ENCODE assay signal across 26 cellular contexts in the genomic region with DNA sequence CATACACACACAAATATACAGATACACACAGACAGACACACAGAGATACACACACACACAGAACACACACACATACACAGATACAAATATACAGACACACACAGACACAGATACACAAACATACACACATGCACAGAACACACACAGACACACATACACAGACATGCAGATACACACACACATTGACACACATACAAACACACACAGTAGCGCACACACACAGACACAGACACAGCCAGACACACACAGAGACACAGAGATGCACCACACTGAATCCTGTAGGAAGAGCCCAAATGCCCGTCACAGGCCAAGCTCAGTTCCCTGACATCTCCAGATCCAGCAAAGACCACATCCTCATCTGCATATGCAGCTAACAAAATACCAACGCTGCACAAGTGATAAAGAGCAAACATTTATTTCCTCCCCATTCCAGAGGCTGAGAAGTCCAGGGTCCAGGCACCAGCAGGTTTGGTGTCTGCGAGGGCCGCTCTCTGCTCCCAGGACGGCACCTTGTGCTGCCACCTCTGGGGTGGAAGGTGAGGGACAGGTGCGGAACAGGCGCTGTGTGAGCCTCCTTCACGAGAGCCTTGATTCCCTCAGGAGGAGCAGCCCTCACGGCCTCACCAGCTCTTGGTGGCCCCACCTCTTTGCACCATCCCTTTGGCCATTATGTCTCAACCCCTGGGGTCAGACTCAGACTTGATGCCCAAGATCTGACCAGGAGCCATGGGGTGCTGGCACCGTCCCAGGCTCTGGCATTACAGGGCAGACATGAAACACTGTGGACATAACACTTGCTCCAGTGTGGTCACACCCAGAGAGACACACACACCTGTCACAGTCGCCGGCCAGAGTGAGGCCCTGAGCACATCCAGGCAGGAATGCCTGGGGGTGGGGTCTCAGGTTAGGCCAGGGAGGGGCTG.
DNase-seq lines count a peak whose midpoint lies in the region; ATAC-seq and TF ChIP-seq lines count a peak whose summit lies in the region.
"Had no signal": no experiment of that assay in that cellular context is flagged by ENCODE, and none has a peak within 500 bp of the region (broad histone marks: within the 10 kb centered on the region; RNA-seq: fewer than 3 reads in every experiment).

No MANE protein-coding gene starts in this region.

- no peaks in the 10 kb centered on the region for H3K27me3 ChIP-seq in esophagus (ENCODE audit: control insufficient read depth in 1 of 2, insufficient read depth in 2 of 2, low read length in 2 of 2)
- H3K27me3 ChIP-seq in aorta (ENCODE audit: control insufficient read depth in 1 of 2, insufficient read depth in 2 of 2, low read length in 1 of 2), result no peaks in the 10 kb centered on the region
- H3K27me3 ChIP-seq: pancreas, transverse colon had no signal

- H3K4me3 ChIP-seq in esophagus (ENCODE audit: low read depth in 1 of 2, low read length in 2 of 2), result no peak overlapping the region
- H3K4me3 ChIP-seq in aorta (ENCODE audit: low read length in 2 of 2), result no peak overlapping the region
- H3K4me3 ChIP-seq: A549, pancreas, transverse colon had no signal

- no peak overlapping the region for H3K27ac Mint-ChIP-seq in osteocyte (ENCODE audit: unreplicated experiment)
- H3K27ac Mint-ChIP-seq: activated naive CD8-positive, alpha-beta T cell treated with anti-CD3 and anti-CD28 coated beads, Interleukin-2, amount 10 ng/mL, durations not matched to agents 7 days and 5 days; CD8-positive, alpha-beta memory T cell; nephron; stimulated activated naive CD8-positive, alpha-beta T cell treated with anti-CD3 and anti-CD28 coated beads, Interleukin-15, amount 100 ng/mL, for 72 hours; T-helper 1 cell treated with Interleukin-12 subunit alpha and Interleukin-12 subunit beta and Interleukin-4 antibody, amounts not matched to agents 30 μg/mL and 1 μg/mL, for 36 hours had no signal

- TF ChIP-seq CTCF in osteocyte (IDR thresholded peaks at IDR 0.05), result no peak

- WGBS in esophagus, 2 donors, result 90% methylated on average over 13 of the region's 13 CpGs
- WGBS in aorta, 2 donors, result 96% methylated on average over 13 of the region's 13 CpGs

- DNase-seq in activated effector memory CD4-positive, alpha-beta T cell treated with anti-CD3 and anti-CD28 coated beads, Interleukin-2, amount 50 U/mL, for 16 hours, result peak; percentile 53
- no peak for DNase-seq in activated effector memory CD4-positive, alpha-beta T cell treated with Interleukin-2 at 50 U/mL for 16 hours
- DNase-seq in osteocyte (ENCODE audit: extremely low spot score, unreplicated experiment) (peak; percentile 79), aorta (peak; percentile 35 to 71), NCI-H2029 (lab: John Stamatoyannopoulos, UW) (no peak)
- DNase-seq: activated CD4-positive, alpha-beta T cell treated with anti-CD3 and anti-CD28 coated beads for 4 hours; activated naive CD8-positive, alpha-beta T cell treated with anti-CD3 and anti-CD28 coated beads, Interleukin-2, amount 10 ng/mL, durations not matched to agents 7 days and 5 days; CD8-positive, alpha-beta memory T cell; DMS79; GOT3; hypothalamus; MV-4-11; NCI-H146; NCI-H2171 treated with DMSO at 0.1 percent for 48 hours; NCI-H526; stimulated activated CD4-positive, alpha-beta T cell treated with anti-CD3 and anti-CD28 coated beads, Interleukin-15, amount 100 ng/mL, for 24 hours; stimulated activated naive CD8-positive, alpha-beta T cell treated with anti-CD3 and anti-CD28 coated beads, Interleukin-15, amount 100 ng/mL, for 72 hours; transverse colon had no signal

- no peaks in the 10 kb centered on the region for H3K4me1 Mint-ChIP-seq in osteocyte (ENCODE audit: unreplicated experiment)
- H3K4me1 Mint-ChIP-seq: nephron; stimulated activated naive CD8-positive, alpha-beta T cell treated with anti-CD3 and anti-CD28 coated beads, Interleukin-15, amount 100 ng/mL, for 72 hours had no signal

- H3K4me1 ChIP-seq in esophagus (ENCODE audit: control insufficient read depth in 2 of 2, insufficient read depth in 2 of 2, low read length in 1 of 2) (peaks cover 0 to 4% of the 10 kb centered on the region in 2 donors), aorta (ENCODE audit: control insufficient read depth in 1 of 2, insufficient read depth in 2 of 2, low read length in 2 of 2) (peaks cover 0 to 4% of the 10 kb centered on the region in 2 donors)
- H3K4me1 ChIP-seq: pancreas had no signal

- H3K27ac ChIP-seq in esophagus (ENCODE audit: low read depth in 2 of 2, low read length in 1 of 2), result peak overlapping the region; percentile 66 to 70
- H3K27ac ChIP-seq in aorta (ENCODE audit: low read depth in 1 of 2, low read length in 2 of 2), result no peak overlapping the region
- H3K27ac ChIP-seq: A549, pancreas, transverse colon had no signal

- no peak overlapping the region for H3K4me3 Mint-ChIP-seq in osteocyte (ENCODE audit: unreplicated experiment)
- H3K4me3 Mint-ChIP-seq: activated naive CD8-positive, alpha-beta T cell treated with anti-CD3 and anti-CD28 coated beads, Interleukin-2, amount 10 ng/mL, durations not matched to agents 7 days and 5 days; CD8-positive, alpha-beta memory T cell; nephron; stimulated activated naive CD8-positive, alpha-beta T cell treated with anti-CD3 and anti-CD28 coated beads, Interleukin-15, amount 100 ng/mL, for 72 hours; T-helper 1 cell treated with Interleukin-12 subunit alpha and Interleukin-12 subunit beta and Interleukin-4 antibody, amounts not matched to agents 30 μg/mL and 1 μg/mL, for 36 hours had no signal

- H3K27me3 Mint-ChIP-seq in osteocyte (ENCODE audit: unreplicated experiment), result no peaks in the 10 kb centered on the region
- H3K27me3 Mint-ChIP-seq: activated naive CD8-positive, alpha-beta T cell treated with anti-CD3 and anti-CD28 coated beads, Interleukin-2, amount 10 ng/mL, durations not matched to agents 7 days and 5 days; stimulated activated naive CD8-positive, alpha-beta T cell treated with anti-CD3 and anti-CD28 coated beads, Interleukin-15, amount 100 ng/mL, for 72 hours had no signal

- intact Hi-C loops in aorta (cut with DNase I), result no loop called here

- H3K36me3 ChIP-seq in esophagus (ENCODE audit: control insufficient read depth in 2 of 2, insufficient read depth in 2 of 2, low read length in 1 of 2) (no peaks in the 10 kb centered on the region), aorta (ENCODE audit: control insufficient read depth in 1 of 2, insufficient read depth in 2 of 2, low read length in 1 of 2) (no peaks in the 10 kb centered on the region)
- H3K36me3 ChIP-seq: pancreas, transverse colon had no signal

- no peaks in the 10 kb centered on the region for H3K36me3 Mint-ChIP-seq in osteocyte (ENCODE audit: unreplicated experiment)

- H3K9me3 ChIP-seq in esophagus (ENCODE audit: control insufficient read depth in 2 of 2, insufficient read depth in 1 of 2, low read depth in 1 of 2, low read length in 1 of 2), result peaks cover 7 to 39% of the 10 kb centered on the region in 2 donors
- H3K9me3 ChIP-seq in aorta (ENCODE audit: control insufficient read depth, low read length), result peaks cover 4% of the 10 kb centered on the region
- H3K9me3 ChIP-seq: pancreas had no signal

- H3K9me3 Mint-ChIP-seq in osteocyte (ENCODE audit: unreplicated experiment), result peaks cover 3% of the 10 kb centered on the region
- H3K9me3 Mint-ChIP-seq: stimulated activated naive CD8-positive, alpha-beta T cell treated with anti-CD3 and anti-CD28 coated beads, Interleukin-15, amount 100 ng/mL, for 72 hours had no signal

- ATAC-seq in aorta (ENCODE audit: low FRiP score) (no peak), GM21367 (IDR thresholded peaks at IDR 0.05; ENCODE audit: unreplicated experiment) (no peak), GM19467 (IDR thresholded peaks at IDR 0.05; ENCODE audit: unreplicated experiment) (no peak)
- ATAC-seq: A549; pancreas; sciatic nerve; stimulated activated naive CD8-positive, alpha-beta T cell treated with anti-CD3 and anti-CD28 coated beads, Interleukin-15, amount 100 ng/mL, for 72 hours had no signal

Comparison
In these comparisons a context has a peak if more than half of its experiments do, and no peak if none do; other contexts are left out.
1. DNase-seq: peak in activated effector memory CD4-positive, alpha-beta T cell treated with anti-CD3 and anti-CD28 coated beads, Interleukin-2, amount 50 U/mL, for 16 hours (single experiment), osteocyte (single experiment) and aorta (2 of 2); none in activated effector memory CD4-positive, alpha-beta T cell treated with Interleukin-2 at 50 U/mL for 16 hours (single experiment) and NCI-H2029 (single experiment).
2. H3K27ac ChIP-seq: peak in esophagus (2 of 2); none in aorta (0 of 2).